ENCODE assay signal across 13 cellular contexts in the genomic region with DNA sequence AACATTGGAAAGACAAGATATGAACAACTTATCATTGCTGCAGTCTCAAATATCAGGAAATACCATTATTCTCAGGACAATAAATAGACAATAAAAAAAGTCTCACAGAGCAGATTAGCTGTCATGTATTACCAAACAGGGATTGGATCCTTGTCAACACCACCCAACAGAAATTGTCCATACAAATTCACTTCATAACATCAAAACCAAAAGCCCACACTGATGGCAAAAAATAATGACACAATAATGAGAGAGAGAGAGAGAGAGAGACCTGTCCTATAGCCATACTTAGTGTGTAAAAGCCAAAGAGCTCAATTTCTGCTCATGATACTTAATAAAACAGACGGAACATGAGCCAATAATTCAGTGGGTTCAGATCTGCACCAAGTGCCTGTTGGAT.
"Had no signal": no experiment of that assay in that cellular context is flagged by ENCODE, and none has a peak within 500 bp of the region (broad histone marks: within the 10 kb centered on the region; RNA-seq: fewer than 3 reads in every experiment).

No MANE protein-coding gene starts in this region.

- ATAC-seq: heart right ventricle, left lobe of liver, SK-N-SH treated with all-trans-retinoic acid at 6 μM for 48 hours had no signal

- DNase-seq: activated effector memory CD4-positive, alpha-beta T cell treated with anti-CD3 and anti-CD28 coated beads, Interleukin-2, amount 50 U/mL, for 16 hours; activated T-cell treated with anti-CD3 and anti-CD28 coated beads for 4 hours; central memory CD4-positive, alpha-beta T cell; effector memory CD4-positive, alpha-beta T cell; heart right ventricle; islet precursor cell; mammary epithelial cell; stimulated activated CD4-positive, alpha-beta T cell treated with anti-CD3 and anti-CD28 coated beads, Interleukin-4, amount 100 ng/mL, for 1 hour; stimulated activated CD8-positive, alpha-beta memory T cell treated with anti-CD3 and anti-CD28 coated beads, Interleukin-4, amount 100 ng/mL, for 48 hours; stomach; T-helper 9 cell had no signal
